In the genomic region with DNA sequence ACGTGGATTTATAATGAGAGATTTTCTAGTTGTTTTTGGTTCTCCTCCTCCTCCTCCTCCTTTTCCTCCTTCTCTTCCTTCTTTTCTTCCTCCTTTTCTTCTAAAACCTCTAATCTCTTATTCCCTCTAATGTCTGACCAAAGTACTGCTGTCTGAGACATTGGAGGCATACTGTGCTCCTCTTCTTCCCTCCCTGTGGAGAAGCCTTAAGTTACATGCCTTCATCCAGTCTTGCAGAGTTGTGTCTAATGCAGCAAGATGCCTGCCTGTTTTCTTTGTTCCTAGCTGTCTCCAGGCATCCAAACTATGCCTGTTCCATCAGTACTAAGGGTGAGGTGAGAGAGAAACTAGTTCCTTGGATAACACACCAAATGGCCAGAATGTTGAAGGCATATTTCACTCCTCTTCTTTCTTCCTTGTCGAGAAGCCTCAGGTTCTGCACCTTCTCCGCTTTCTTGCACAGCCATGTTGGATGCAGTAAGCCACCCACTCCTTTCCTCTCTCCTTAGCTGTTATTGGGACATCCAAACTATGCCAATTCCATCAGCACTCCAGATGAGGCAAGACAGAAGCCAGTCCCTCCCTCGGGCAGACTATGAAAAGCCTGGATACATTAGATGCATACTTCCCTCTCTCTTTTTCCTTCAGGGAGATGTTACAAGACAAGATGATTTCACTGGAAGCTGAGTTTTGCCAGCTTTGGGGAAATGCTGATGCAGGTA, we compare ENCODE assay signal across 23 cellular contexts.
DNase-seq lines count a peak whose midpoint lies in the region; ATAC-seq, FAIRE-seq and TF ChIP-seq lines count a peak whose summit lies in the region.
"Had no signal": no experiment of that assay in that cellular context is flagged by ENCODE, and none has a peak within 500 bp of the region (broad histone marks: within the 10 kb centered on the region; RNA-seq: fewer than 3 reads in every experiment).

No MANE protein-coding gene starts in this region.

- H3K36me3 Mint-ChIP-seq in glutamatergic neuron (ENCODE audit: unreplicated experiment) (no peaks in the 10 kb centered on the region), endodermal cell (ENCODE audit: low read depth) (no peaks in the 10 kb centered on the region)
- H3K36me3 Mint-ChIP-seq: CD4-positive, CD25-positive, alpha-beta regulatory T cell had no signal

- no peak overlapping the region for H3K14ac ChIP-seq in H1 (ENCODE audit: insufficient read length)
- H3K14ac ChIP-seq in neuronal stem cell (ENCODE audit: low read length) = no peak overlapping the region

- H3K4me3 ChIP-seq in PC-3 (ENCODE audit: low read length) (no peak overlapping the region), H1 (ENCODE audit: extremely low read depth in 1 of 4, insufficient read depth in 2 of 4, low read depth in 3 of 4, low read length in 4 of 4) (no peak overlapping the region), neuronal stem cell (ENCODE audit: low read length in 2 of 2) (no peak overlapping the region), endodermal cell (ENCODE audit: low read length) (no peak overlapping the region), small intestine (ENCODE audit: low read depth in 1 of 2, low read length in 2 of 2) (no peak overlapping the region)
- H3K4me3 ChIP-seq: BLaER1, GM12878, PC-9 had no signal

- no peaks in the 10 kb centered on the region for H3K23me2 ChIP-seq in H1 (ENCODE audit: low read depth, low read length)

- 94% methylated on average over 4 of the region's 4 CpGs; no CpG with 5 or more reads in 1 of the 2 experiments for WGBS in H1 (ENCODE audit: extremely low coverage in 1 of 2, insufficient coverage in 1 of 2, insufficient read length in 1 of 2, insufficient replicate concordance in 2 of 2, low coverage in 1 of 2, low lambda C conversion rate in 2 of 2, missing lambda C conversion rate in 1 of 2), 2 experiments
- no CpG with 5 or more reads among the region's 4 CpGs for WGBS in neuronal stem cell (ENCODE audit: extremely low coverage in 2 of 2, insufficient read length in 2 of 2, insufficient replicate concordance in 1 of 2), 2 donors
- 92 to 100% methylated on average over 1 to 3 of the region's 4 CpGs for WGBS in endodermal cell (ENCODE audit: insufficient coverage in 1 of 2, insufficient read length in 1 of 2), 2 experiments
- WGBS in small intestine, 3 donors = 76 to 86% (median 78%) methylated on average over 4 of the region's 4 CpGs

- ATAC-seq in PC-3 (no peak), left ventricle myocardium superior (no peak)
- ATAC-seq: GM12878 had no signal

- H3K18ac ChIP-seq in H1 (ENCODE audit: extremely low read depth, low read length) (no peak overlapping the region), neuronal stem cell (ENCODE audit: low read length) (no peak overlapping the region)

- H3K9ac ChIP-seq in PC-3 (ENCODE audit: low read length) (no peak overlapping the region), H1 (replicated peaks in 1 of 4; ENCODE audit: extremely low read depth in 1 of 4, low read depth in 3 of 4, low read length in 3 of 4) (no peak overlapping the region), neuronal stem cell (ENCODE audit: low read depth, low read length, poor library complexity) (no peak overlapping the region), endodermal cell (ENCODE audit: extremely low read depth, low read length, poor library complexity, severe bottlenecking) (no peak overlapping the region)
- H3K9ac ChIP-seq: BLaER1 had no signal

- H4K5ac ChIP-seq in H1 (ENCODE audit: insufficient read length, low read depth, low read length) = no peak overlapping the region

- peak overlapping the region; percentile 60; the same call in 1 of the 2 replicates for H2AK5ac ChIP-seq in H1 (ENCODE audit: low read depth, low read length)
- no peak overlapping the region for H2AK5ac ChIP-seq in neuronal stem cell (ENCODE audit: low read depth, low read length)

- no peak overlapping the region for H3K4me2 ChIP-seq in PC-3 (ENCODE audit: low read length)
- H3K4me2 ChIP-seq in H1 (ENCODE audit: insufficient read depth in 1 of 2, low read depth in 2 of 2, low read length in 2 of 2) = no peak overlapping the region
- no peak overlapping the region for H3K4me2 ChIP-seq in neuronal stem cell (ENCODE audit: insufficient read depth, low read length, poor library complexity, severe bottlenecking)
- H3K4me2 ChIP-seq: BLaER1, PC-9 had no signal

- TF ChIP-seq CTCF in PC-3 (conservative IDR thresholded peaks at IDR 0.05; ENCODE audit: low read depth, low read length) (no peak), H1 (IDR thresholded peaks at IDR 0.05; ENCODE audit: control extremely low read depth in 1 of 3, insufficient read depth in 1 of 3, low read depth in 1 of 3, low read length in 3 of 3) (no peak), glutamatergic neuron (IDR thresholded peaks at IDR 0.05; ENCODE audit: partially characterized antibody, unreplicated experiment) (no peak), endodermal cell (conservative IDR thresholded peaks at IDR 0.05) (no peak)

- no peaks in the 10 kb centered on the region for H3K9me3 ChIP-seq in PC-3 (ENCODE audit: low read length)
- no peaks in the 10 kb centered on the region for H3K9me3 ChIP-seq in H1 (ENCODE audit: insufficient read depth in 2 of 2, low read depth in 1 of 2, low read length in 1 of 2)
- no peaks in the 10 kb centered on the region for H3K9me3 ChIP-seq in neuronal stem cell (replicated peaks in 1 of 2; ENCODE audit: control insufficient read depth in 2 of 2, insufficient read depth in 1 of 2, low read depth in 1 of 2, low read length in 2 of 2)
- no peaks in the 10 kb centered on the region for H3K9me3 ChIP-seq in endodermal cell (ENCODE audit: control insufficient read depth, low read length)
- no peaks in the 10 kb centered on the region for H3K9me3 ChIP-seq in small intestine (ENCODE audit: control insufficient read depth, low read depth)
- H3K9me3 ChIP-seq: BLaER1 had no signal

- H3K27ac ChIP-seq in PC-3 (ENCODE audit: low read length) (no peak overlapping the region), H1 (ENCODE audit: low read depth, low read length) (no peak overlapping the region), neuronal stem cell (replicated peaks; ENCODE audit: low read length) (no peak overlapping the region), endodermal cell (ENCODE audit: low read depth, low read length) (no peak overlapping the region), small intestine (ENCODE audit: low read depth in 1 of 2, low read length in 1 of 2) (no peak overlapping the region)
- H3K27ac ChIP-seq: BLaER1, PC-9 had no signal

- no peaks in the 10 kb centered on the region for H3K4me1 ChIP-seq in PC-3 (ENCODE audit: insufficient read depth, low read length)
- no peaks in the 10 kb centered on the region for H3K4me1 ChIP-seq in H1 (replicated peaks in 1 of 4; ENCODE audit: control insufficient read depth in 3 of 4, insufficient read depth in 4 of 4, low read length in 3 of 4)
- peaks cover 0 to 3% of the 10 kb centered on the region in 2 donors for H3K4me1 ChIP-seq in neuronal stem cell (ENCODE audit: control insufficient read depth in 2 of 2, insufficient read depth in 1 of 2, low read depth in 1 of 2, low read length in 2 of 2)
- no peaks in the 10 kb centered on the region for H3K4me1 ChIP-seq in endodermal cell (ENCODE audit: control insufficient read depth, insufficient read depth, low read length)
- H3K4me1 ChIP-seq in small intestine (ENCODE audit: control insufficient read depth in 2 of 2, insufficient read depth in 1 of 2, low read depth in 1 of 2, low read length in 1 of 2) = no peaks in the 10 kb centered on the region
- H3K4me1 ChIP-seq: BLaER1 had no signal

- H3K27me3 ChIP-seq in PC-3 (ENCODE audit: low read length) = no peaks in the 10 kb centered on the region
- no peaks in the 10 kb centered on the region for H3K27me3 ChIP-seq in H1 (replicated peaks in 1 of 4; ENCODE audit: control insufficient read depth in 3 of 4, extremely low read depth in 1 of 4, insufficient read depth in 3 of 4, low read length in 3 of 4)
- H3K27me3 ChIP-seq in neuronal stem cell (ENCODE audit: control insufficient read depth in 3 of 3, insufficient read depth in 3 of 3, low read depth in 1 of 3, low read length in 3 of 3) = no peaks in the 10 kb centered on the region
- no peaks in the 10 kb centered on the region for H3K27me3 ChIP-seq in endodermal cell (ENCODE audit: control insufficient read depth, insufficient read depth, low read length, poor library complexity, severe bottlenecking)
- H3K27me3 ChIP-seq in small intestine (ENCODE audit: control insufficient read depth in 2 of 2, insufficient read depth in 2 of 2, low read length in 2 of 2) = no peaks in the 10 kb centered on the region
- H3K27me3 ChIP-seq: BLaER1 had no signal

- no peaks in the 10 kb centered on the region for H3F3A ChIP-seq in PC-3 (ENCODE audit: low read length, unreplicated experiment)

- no peak overlapping the region for H2BK20ac ChIP-seq in H1 (ENCODE audit: low read length)

- H3K23ac ChIP-seq in H1 (ENCODE audit: insufficient read length) = no peak overlapping the region
- no peak overlapping the region for H3K23ac ChIP-seq in neuronal stem cell (ENCODE audit: low read depth, low read length, poor library complexity)

- H3K27me3 Mint-ChIP-seq in glutamatergic neuron (ENCODE audit: unreplicated experiment) = no peaks in the 10 kb centered on the region
- H3K27me3 Mint-ChIP-seq in endodermal cell (ENCODE audit: insufficient read depth) = no peaks in the 10 kb centered on the region
- H3K27me3 Mint-ChIP-seq: CD4-positive, CD25-positive, alpha-beta regulatory T cell had no signal

- H3K4ac ChIP-seq in H1 (replicated peaks; ENCODE audit: insufficient read length, low read depth, low read length) (no peak overlapping the region), neuronal stem cell (ENCODE audit: low read length) (no peak overlapping the region)

- FAIRE-seq in H1 (lab: Jason Lieb, UNC) (no peak), small intestine (lab: Jason Lieb, UNC) (no peak)
- FAIRE-seq: GM12878 had no signal

- no peak for TF ChIP-seq EP300 in H1 (IDR thresholded peaks at IDR 0.05; ENCODE audit: borderline replicate concordance in 1 of 2, low read depth in 2 of 2, low read length in 2 of 2)

- intact Hi-C loops in PC-3 (cut with micrococcal nuclease) = no loop called here
- intact Hi-C loops in left ventricle myocardium superior (cut with micrococcal nuclease) = no loop called here

- BruUV-seq in PC-3 (replicated peaks; lab: Mats Ljungman, UMichigan) = no TSS peak

- TF ChIP-seq POLR2A in H1 (IDR thresholded peaks at IDR 0.05; ENCODE audit: control extremely low read depth in 1 of 2, low read depth in 2 of 2, low read length in 2 of 2) = no peak

- H3K4me3 Mint-ChIP-seq in glutamatergic neuron (ENCODE audit: unreplicated experiment) = no peak overlapping the region
- no peak overlapping the region for H3K4me3 Mint-ChIP-seq in endodermal cell
- H3K4me3 Mint-ChIP-seq: CD4-positive, CD25-positive, alpha-beta regulatory T cell had no signal

- H3K27ac Mint-ChIP-seq in glutamatergic neuron (ENCODE audit: unreplicated experiment) (no peak overlapping the region), endodermal cell (no peak overlapping the region)
- H3K27ac Mint-ChIP-seq: CD4-positive, CD25-positive, alpha-beta regulatory T cell had no signal

- H3K36me3 ChIP-seq in PC-3 (ENCODE audit: low read depth, low read length) = no peaks in the 10 kb centered on the region
- H3K36me3 ChIP-seq in H1 (ENCODE audit: control insufficient read depth in 2 of 4, insufficient read depth in 4 of 4, low read length in 3 of 4) = no peaks in the 10 kb centered on the region
- no peaks in the 10 kb centered on the region for H3K36me3 ChIP-seq in neuronal stem cell (replicated peaks in 1 of 2; ENCODE audit: control insufficient read depth in 2 of 2, insufficient read depth in 2 of 2, low read length in 2 of 2)
- no peaks in the 10 kb centered on the region for H3K36me3 ChIP-seq in endodermal cell (ENCODE audit: control insufficient read depth, insufficient read depth, low read length)
- no peaks in the 10 kb centered on the region for H3K36me3 ChIP-seq in small intestine (ENCODE audit: control insufficient read depth in 2 of 2, insufficient read depth in 2 of 2, low read length in 2 of 2)
- H3K36me3 ChIP-seq: BLaER1 had no signal

- CTCF ChIA-PET in PC-3 (lab: Charles Lee) = no interaction called here
- CTCF ChIA-PET in H1 (lab: Charles Lee; ENCODE audit: partially characterized antibody) = interaction anchor here (1.0 to 2.1 kb wide), 2 partner anchors 10 to 523 kb away, joined by 3 to 6 read pairs; no protein-coding TSS in a partner anchor

- H2BK5ac ChIP-seq in H1 (ENCODE audit: low read depth, low read length) (no peak overlapping the region), neuronal stem cell (ENCODE audit: low read length) (no peak overlapping the region)

- H2AFZ ChIP-seq in PC-3 (ENCODE audit: low read length) (0 out of 2 replicates have a peak overlapping the region, but pooled peaks have one; percentile 22), H1 (ENCODE audit: low read length) (peak overlapping the region; percentile 66), neuronal stem cell (ENCODE audit: low read length) (peak overlapping the region; percentile 60)
- H2AFZ ChIP-seq: PC-9 had no signal

- H3K56ac ChIP-seq in H1 (replicated peaks; ENCODE audit: insufficient read length, low read depth, low read length) = no peak overlapping the region

- no peak overlapping the region for H4K91ac ChIP-seq in H1 (replicated peaks; ENCODE audit: insufficient read length, low read length)
- no peak overlapping the region for H4K91ac ChIP-seq in neuronal stem cell (ENCODE audit: low read depth, low read length, poor library complexity)

- H2BK120ac ChIP-seq in H1 (replicated peaks; ENCODE audit: low read depth, low read length) = no peak overlapping the region
- no peak overlapping the region for H2BK120ac ChIP-seq in neuronal stem cell (ENCODE audit: low read depth, low read length)

- no peaks in the 10 kb centered on the region for H3K9me2 ChIP-seq in PC-3 (replicated peaks; ENCODE audit: low read length)

- H3K79me1 ChIP-seq in H1 (ENCODE audit: low read depth, low read length) (no peaks in the 10 kb centered on the region), neuronal stem cell (ENCODE audit: low read depth, low read length) (no peaks in the 10 kb centered on the region)

- no peaks in the 10 kb centered on the region for H3K9me3 Mint-ChIP-seq in glutamatergic neuron (ENCODE audit: unreplicated experiment)
- no peaks in the 10 kb centered on the region for H3K9me3 Mint-ChIP-seq in endodermal cell

- H3K79me2 ChIP-seq in PC-3 (ENCODE audit: low read length) = no peaks in the 10 kb centered on the region
- H3K79me2 ChIP-seq in H1 (ENCODE audit: control insufficient read depth in 1 of 2, insufficient read depth in 2 of 2, low read length in 2 of 2) = no peaks in the 10 kb centered on the region

- H4K20me1 ChIP-seq in PC-3 (ENCODE audit: low read length) (no peaks in the 10 kb centered on the region), H1 (replicated peaks in 1 of 2; ENCODE audit: control insufficient read depth in 1 of 2, insufficient read depth in 2 of 2, low read length in 2 of 2) (no peaks in the 10 kb centered on the region)
- H4K20me1 ChIP-seq: BLaER1 had no signal

- H3K4me1 Mint-ChIP-seq in glutamatergic neuron (ENCODE audit: low read depth, unreplicated experiment) (peaks cover 16% of the 10 kb centered on the region), endodermal cell (peaks cover 8% of the 10 kb centered on the region)
- H3K4me1 Mint-ChIP-seq: CD4-positive, CD25-positive, alpha-beta regulatory T cell had no signal

- peak overlapping the region; percentile 46; the same call in 1 of the 2 replicates for H2BK12ac ChIP-seq in H1 (ENCODE audit: low read depth, low read length)
- no peak overlapping the region for H2BK12ac ChIP-seq in neuronal stem cell (ENCODE audit: low read length)

- DNase-seq in ELR (ENCODE audit: low read depth) (peak; percentile 2), PC-3 (no peak), H1 (ENCODE audit: low read depth in 1 of 2, low spot score in 2 of 2) (no peak), neuronal stem cell (ENCODE audit: low spot score) (no peak), glutamatergic neuron (no peak), endodermal cell (no peak), left ventricle myocardium superior (no peak), small intestine (no peak)
- DNase-seq: CD4-positive, CD25-positive, alpha-beta regulatory T cell; GDM1; NCI-H1092; NCI-H1417 treated with DMSO at 0.1 percent for 48 hours; NCI-H1694 treated with DMSO at 0.1 percent for 48 hours; NCI-H2081; NCI-H2171; NCI-H345; NCI-H524; NCI-H774; PC-9; RPMI8226; SHP77 had no signal

- POLR2A ChIA-PET in PC-3 (lab: Charles Lee; ENCODE audit: unreplicated experiment) = no interaction called here
- POLR2A ChIA-PET in H1 (lab: Charles Lee; ENCODE audit: partially characterized antibody) = no interaction called here

- no peak overlapping the region for H2BK15ac ChIP-seq in H1 (ENCODE audit: low read length)
- no peak overlapping the region for H2BK15ac ChIP-seq in neuronal stem cell (ENCODE audit: low read length)

- TF ChIP-seq RAD21 in H1 (IDR thresholded peaks at IDR 0.05 in 1 of 2, conservative IDR thresholded peaks at IDR 0.05 in 1 of 2; ENCODE audit: low read depth in 2 of 2, low read length in 2 of 2) = no peak

- H4K8ac ChIP-seq in H1 (ENCODE audit: extremely low read depth, insufficient read depth, low read length) (no peak overlapping the region), neuronal stem cell (ENCODE audit: low read depth, low read length) (no peak overlapping the region)
